ENCODE assay signal across 10 cellular contexts in genomic region chr7:134779741-134780065, GRCh38. TPM values are rescaled to one million over a fixed set of nuclear protein-coding genes. Genes with fewer than 3 reads are reported as not detected.
A peak's percentile ranks its signal among the peaks of the same experiment; 100 is the strongest.
DNase-seq lines count a peak whose midpoint lies in the region; ATAC-seq, FAIRE-seq and TF ChIP-seq lines count a peak whose summit lies in the region.
"Had no signal": no experiment of that assay in that cellular context is flagged by ENCODE, and none has a peak within 500 bp of the region (broad histone marks: within the 10 kb centered on the region; RNA-seq: fewer than 3 reads in every experiment).

No MANE protein-coding gene starts in this region.

- peaks cover 51% of the 10 kb centered on the region for H3K4me1 ChIP-seq in endothelial cell of umbilical vein (ENCODE audit: control insufficient read depth, extremely low read depth, insufficient read depth, low read length)
- peaks cover 6 to 36% of the 10 kb centered on the region in 2 donors for H3K4me1 ChIP-seq in lung (ENCODE audit: control insufficient read depth in 2 of 2, insufficient read depth in 2 of 2, low read length in 2 of 2)
- peaks cover 18% of the 10 kb centered on the region for H3K4me1 ChIP-seq in testis
- no peaks in the 10 kb centered on the region for H3K4me1 ChIP-seq in Karpas-422 (ENCODE audit: low read length)

- no peak for ATAC-seq in lung (ENCODE audit: insufficient read depth, low FRiP score)
- ATAC-seq in GM19463 (IDR thresholded peaks at IDR 0.05; ENCODE audit: unreplicated experiment) = no peak
- no peak for ATAC-seq in GM18519 (IDR thresholded peaks at IDR 0.05; ENCODE audit: low FRiP score, unreplicated experiment)

- H3K4me2 ChIP-seq in endothelial cell of umbilical vein (ENCODE audit: insufficient read depth, low read length) = peak overlapping the region; percentile 96
- no peak overlapping the region for H3K4me2 ChIP-seq in Karpas-422 (ENCODE audit: low read depth, low read length, poor library complexity, severe bottlenecking)

- H4K20me1 ChIP-seq in endothelial cell of umbilical vein (replicated peaks; ENCODE audit: control insufficient read depth, extremely low read depth, insufficient read depth, low read length) (no peaks in the 10 kb centered on the region), Karpas-422 (ENCODE audit: insufficient read depth, low read depth, low read length) (no peaks in the 10 kb centered on the region)

- TF ChIP-seq CTCF in endothelial cell of umbilical vein (IDR thresholded peaks at IDR 0.05; ENCODE audit: extremely low read depth in 1 of 2, insufficient read depth in 1 of 2, low read depth in 1 of 2, low read length in 2 of 2) (no peak), lung (IDR thresholded peaks at IDR 0.05; ENCODE audit: control extremely low read depth, extremely low read depth) (no peak), testis (IDR thresholded peaks at IDR 0.05) (no peak)

- TSS peak; percentile 68 for BruUV-seq in endothelial cell of umbilical vein (replicated peaks; lab: Mats Ljungman, UMichigan)

- H3K79me2 ChIP-seq in endothelial cell of umbilical vein (ENCODE audit: control insufficient read depth, insufficient read depth, low read length) (peaks cover 50% of the 10 kb centered on the region), Karpas-422 (ENCODE audit: low read length) (no peaks in the 10 kb centered on the region)

- dilution Hi-C loops in endothelial cell of umbilical vein (cut with MboI; ENCODE audit: extremely low pct_ligation_motif_present, low sequenced_read_pairs) = no loop called here

- POLR2A ChIA-PET in endothelial cell of umbilical vein (lab: Charles Lee) = interaction anchor here (0.6 to 1.6 kb wide), 4 partner anchors 10 to 34 kb away, joined by 3 to 4 read pairs (median 4); no protein-coding TSS in a partner anchor

- no peaks in the 10 kb centered on the region for H3K9me3 ChIP-seq in MG63
- no peaks in the 10 kb centered on the region for H3K9me3 ChIP-seq in endothelial cell of umbilical vein (replicated peaks; ENCODE audit: control insufficient read depth, insufficient read depth, low read length)
- H3K9me3 ChIP-seq in lung (ENCODE audit: control insufficient read depth in 2 of 2, insufficient read depth in 1 of 2, low read length in 1 of 2) = no peaks in the 10 kb centered on the region
- no peaks in the 10 kb centered on the region for H3K9me3 ChIP-seq in testis
- no peaks in the 10 kb centered on the region for H3K9me3 ChIP-seq in Karpas-422 (ENCODE audit: low read length)

- 31 to 45% methylated on average over 4 of the region's 4 CpGs for WGBS in lung, 2 donors
- WGBS in testis, 2 donors = 10 to 30% methylated on average over 4 of the region's 4 CpGs

- intact Hi-C loops in endothelial cell of umbilical vein (cut with micrococcal nuclease) (loop anchor here (1.0 to 5.0 kb wide), 13 partner anchors 25 to 393 kb away; partner anchors contain the start of genes BPGM and CYREN), testis (cut with DNase I; ENCODE audit: low total_unique reads) (no loop called here)

- no peaks in the 10 kb centered on the region for H3K9me1 ChIP-seq in endothelial cell of umbilical vein (replicated peaks; ENCODE audit: control insufficient read depth, extremely low read depth, insufficient read depth, low read length)

- CTCF ChIA-PET in endothelial cell of umbilical vein (lab: Charles Lee) = interaction anchor here (1.0 to 1.4 kb wide), 3 partner anchors 55 to 147 kb away, joined by 3 to 4 read pairs (median 3); no protein-coding TSS in a partner anchor

- H3K36me3 ChIP-seq in MG63 (peaks cover 17% of the 10 kb centered on the region), endothelial cell of umbilical vein (ENCODE audit: control insufficient read depth in 2 of 2, extremely low read depth in 1 of 2, insufficient read depth in 2 of 2, low read length in 2 of 2) (peaks cover 4 to 8% of the 10 kb centered on the region in 2 experiments), lung (ENCODE audit: control insufficient read depth in 2 of 2, insufficient read depth in 2 of 2, low read length in 2 of 2) (peaks cover 0 to 2% of the 10 kb centered on the region in 2 donors), testis (ENCODE audit: low read depth, missing control alignments) (no peaks in the 10 kb centered on the region), Karpas-422 (ENCODE audit: insufficient read depth, low read length) (no peaks in the 10 kb centered on the region)

- H3K9me2 ChIP-seq in Karpas-422 (replicated peaks; ENCODE audit: insufficient read depth, low read length) = no peaks in the 10 kb centered on the region

- H3K9ac ChIP-seq in endothelial cell of umbilical vein (replicated peaks; ENCODE audit: extremely low read depth, insufficient read depth, low read length) (peak overlapping the region; percentile 99), Karpas-422 (ENCODE audit: low read length) (no peak overlapping the region)

- FAIRE-seq in endothelial cell of umbilical vein (lab: Jason Lieb, UNC) = no peak

- H2AFZ ChIP-seq in endothelial cell of umbilical vein (ENCODE audit: low read depth, low read length) (no peak overlapping the region), Karpas-422 (ENCODE audit: low read length) (no peak overlapping the region)

- H3K27me3 ChIP-seq in MG63 (no peaks in the 10 kb centered on the region), endothelial cell of umbilical vein (ENCODE audit: control insufficient read depth in 2 of 2, insufficient read depth in 2 of 2, low read length in 2 of 2) (no peaks in the 10 kb centered on the region), lung (ENCODE audit: control insufficient read depth, insufficient read depth) (no peaks in the 10 kb centered on the region), testis (no peaks in the 10 kb centered on the region), Karpas-422 (ENCODE audit: low read length) (no peaks in the 10 kb centered on the region)

- TF ChIP-seq POLR2A in endothelial cell of umbilical vein (IDR thresholded peaks at IDR 0.05; ENCODE audit: low read depth, low read length) = no peak
- no peak for TF ChIP-seq POLR2A in testis (IDR thresholded peaks at IDR 0.05)

- no peak for DNase-seq in MG63
- DNase-seq in endothelial cell of umbilical vein (ENCODE audit: low read depth, low spot score) = no peak
- no peak for DNase-seq in lung (ENCODE audit: low spot score)
- DNase-seq in testis = no peak
- DNase-seq in Karpas-422 = no peak
- no peak for DNase-seq in cerebellum (ENCODE audit: low spot score)
- DNase-seq: activated T-cell treated with anti-CD3 and anti-CD28 coated beads, Interleukin-2, amount 50 U/mL, for 1 hour; Kasumi-1 had no signal

- H3K4me3 ChIP-seq in MG63 (peak overlapping the region; percentile 65), endothelial cell of umbilical vein (replicated peaks in 1 of 3; ENCODE audit: insufficient read depth in 1 of 3, low read depth in 1 of 3, low read length in 3 of 3) (peak overlapping the region; percentile 54 to 100 (median 98)), lung (peak overlapping the region; percentile 59), testis (peak overlapping the region; percentile 48 to 68), Karpas-422 (ENCODE audit: low read length) (no peak overlapping the region)

- peak overlapping the region; percentile 97 for H3K27ac ChIP-seq in endothelial cell of umbilical vein (ENCODE audit: insufficient read depth, low read depth, low read length)
- H3K27ac ChIP-seq in lung (ENCODE audit: low read depth in 1 of 2, low read length in 1 of 2) = peak overlapping the region; percentile 76 to 90
- H3K27ac ChIP-seq in testis = peak overlapping the region; percentile 85 to 90
- no peak overlapping the region for H3K27ac ChIP-seq in Karpas-422 (ENCODE audit: low read length)

TF ChIP-seq in endothelial cell of umbilical vein, 7 proteins besides CTCF, POLR2A, EP300 and RAD21:
- no peak for TF ChIP-seq MYC (IDR thresholded peaks at IDR 0.05; ENCODE audit: low read depth, low read length)
- TF ChIP-seq MAX (IDR thresholded peaks at IDR 0.05; ENCODE audit: insufficient read depth, insufficient read length) = no peak
- no peak for TF ChIP-seq FOS (IDR thresholded peaks at IDR 0.05; ENCODE audit: borderline replicate concordance, insufficient read depth, low read length)
TF ChIP-seq in endothelial cell of umbilical vein: peak in this region for 0.

RNA-seq across cellular contexts. Expression of gene CALD1, which starts 0.3 kb away (rescaled TPM):
- total RNA-seq in MG63 (2014; rRNA removed; shearing (Covaris generic); ENCODE audit: low replicate concordance) = 53.1 and 68.3 TPM in 2 replicates
- 307 and 313 TPM in 2 replicates for total RNA-seq in endothelial cell of umbilical vein
- polyA plus RNA-seq in endothelial cell of umbilical vein = 136 and 148 TPM in 2 replicates
- 186 and 212 TPM in 2 replicates for polyA plus RNA-seq in endothelial cell of umbilical vein (2011; cell fraction: cytosol; rRNA removed)
- 346 and 400 TPM in 2 replicates for polyA plus RNA-seq in endothelial cell of umbilical vein (2011; cell fraction: nucleus; rRNA removed)
- 259 and 283 TPM in 2 replicates for polyA plus RNA-seq in endothelial cell of umbilical vein (2012)
- polyA minus RNA-seq in endothelial cell of umbilical vein = 325 and 347 TPM in 2 replicates
- polyA minus RNA-seq in endothelial cell of umbilical vein (2011; cell fraction: cytosol; rRNA and poly(A)+ RNA removed) = 28.8 TPM
- polyA minus RNA-seq in endothelial cell of umbilical vein (2011; cell fraction: nucleus; rRNA and poly(A)+ RNA removed) = 320 and 528 TPM in 2 replicates
- total RNA-seq in lung = 100 to 1,000 TPM; 127 to 173 TPM
- 10 to 100 TPM; 56.4 to 57.3 TPM for polyA plus RNA-seq in lung
- 100 to 1,000 TPM; 135 to 153 TPM for total RNA-seq in testis
- polyA plus RNA-seq in testis (ENCODE audit: insufficient read depth, low read depth, low replicate concordance) = 103 TPM
- total RNA-seq in Karpas-422 (2014; rRNA removed; shearing (Covaris generic); ENCODE audit: low replicate concordance) = 1.0 TPM in 1 of 2 replicates, not detected in the other
- total RNA-seq in cerebellum = 41.8 TPM

Comparison
In these comparisons a context has a peak if more than half of its experiments do, and no peak if none do; other contexts are left out.
1. RNA of gene CALD1, which starts 0.3 kb away (total RNA-seq): 307 to 313 TPM in endothelial cell of umbilical vein, 127 to 173 TPM in lung, 135 to 153 TPM in testis, 53.1 to 68.3 TPM in MG63 and 41.8 TPM in cerebellum (single experiment); 1.0 TPM in Karpas-422; every median in the first group is over 10 times any median in the second.